In genomic region chr3:34807611-34808010, GRCh38 we compare ENCODE assay signal across 27 cellular contexts.
"Had no signal": no experiment of that assay in that cellular context is flagged by ENCODE, and none has a peak within 500 bp of the region (broad histone marks: within the 10 kb centered on the region; RNA-seq: fewer than 3 reads in every experiment).

No MANE protein-coding gene starts in this region.

- H3K9me3 ChIP-seq: body of pancreas, gastrocnemius medialis, lower lobe of right lung, pancreas, prostate gland, thyroid gland, upper lobe of right lung had no signal

- ATAC-seq: activated T-cell treated with anti-CD3 and anti-CD28 coated beads, Interleukin-2, amount 50 U/mL, for 72 hours; body of pancreas; gastrocnemius medialis; left lung; lower lobe of right lung; natural killer cell treated with Interleukin-12 subunit alpha and Interleukin-12 subunit beta and Interleukin-15 and Interleukin-18, amount 100 ng/mL, for 72 hours; pancreas; stimulated activated memory B cell treated with anti-CD40 and anti-IgM and Interleukin-4, amounts not matched to agents 10 μg/mL and 1 μg/mL and 100 μg/mL, for 72 hours; stimulated activated naive CD8-positive, alpha-beta T cell treated with anti-CD3 and anti-CD28 coated beads, Interleukin-15, amount 100 ng/mL, for 72 hours; upper lobe of right lung had no signal

- H3K4me3 ChIP-seq: body of pancreas, gastrocnemius medialis, left lung, lower lobe of right lung, pancreas, prostate gland, sigmoid colon, thyroid gland, upper lobe of right lung had no signal

- DNase-seq: activated CD4-positive, alpha-beta T cell treated with anti-CD3 and anti-CD28 coated beads for 4 hours; activated CD4-positive, alpha-beta T cell treated with anti-CD3 and anti-CD28 coated beads, Interleukin-2, amount 50 U/mL, for 4 hours; activated effector memory CD4-positive, alpha-beta T cell treated with Interleukin-2 at 50 U/mL for 16 hours; activated naive CD4-positive, alpha-beta T cell treated with Interleukin-2 at 50 U/mL for 16 hours; activated T-cell treated with anti-CD3 and anti-CD28 coated beads for 4 hours; activated T-cell treated with anti-CD3 and anti-CD28 coated beads, Interleukin-2, amount 50 U/mL, for 72 hours; anterior cingulate cortex; body of pancreas; dermis blood vessel endothelial cell; effector CD4-positive, alpha-beta T cell; gastrocnemius medialis; glutamatergic neuron; left lung; lower lobe of right lung; mesenchymal stem cell; pancreas; sigmoid colon; small intestine; stimulated activated CD4-positive, alpha-beta T cell treated with anti-CD3 and anti-CD28 coated beads, Interleukin-4, amount 100 ng/mL, for 4 hours; stimulated activated CD8-positive, alpha-beta memory T cell treated with anti-CD3 and anti-CD28 coated beads, Interleukin-4, amount 100 ng/mL, for 48 hours; stimulated activated naive CD8-positive, alpha-beta T cell treated with anti-CD3 and anti-CD28 coated beads, Interleukin-15, amount 100 ng/mL, for 72 hours; thyroid gland; upper lobe of right lung had no signal

- H3K27ac ChIP-seq: body of pancreas, epithelial cell of prostate, gastrocnemius medialis, left lung, lower lobe of right lung, pancreas, prostate gland, sigmoid colon, thyroid gland, upper lobe of right lung had no signal

- H3K4me1 ChIP-seq: body of pancreas, gastrocnemius medialis, left lung, lower lobe of right lung, pancreas, prostate gland, sigmoid colon, thyroid gland, upper lobe of right lung had no signal

- H3K27me3 ChIP-seq: body of pancreas, gastrocnemius medialis, left lung, pancreas, sigmoid colon, thyroid gland, upper lobe of right lung had no signal

- H3K36me3 ChIP-seq: gastrocnemius medialis, left lung, lower lobe of right lung, pancreas, prostate gland, sigmoid colon, thyroid gland, upper lobe of right lung had no signal
